In the genomic region with DNA sequence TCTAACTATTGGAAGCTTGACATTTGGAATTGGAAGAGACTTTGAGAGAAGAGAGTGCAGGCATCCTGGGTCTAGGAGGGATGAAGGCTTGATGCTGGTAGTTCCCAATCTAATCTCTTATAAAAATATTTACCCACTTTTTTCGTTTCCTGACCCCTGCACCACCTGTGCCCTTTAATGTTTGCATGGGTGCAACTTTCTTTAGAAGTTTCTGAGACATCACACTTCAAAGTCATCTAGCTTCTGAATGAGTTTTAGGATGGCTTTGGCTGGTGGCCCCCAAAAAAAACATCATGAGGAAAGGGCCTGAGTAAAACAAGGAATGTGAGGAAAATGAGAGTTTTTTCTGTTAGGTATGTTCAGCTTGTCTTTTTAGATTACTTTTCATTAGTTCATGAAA, we compare ENCODE assay signal across 1 cellular context.
TF ChIP-seq lines count a peak whose summit lies in the region.

No MANE protein-coding gene starts in this region.

TF ChIP-seq in HepG2, 621 proteins besides CTCF, POLR2A, EP300 and RAD21 (continued from another document):
- TF ChIP-seq, protein P1, sequence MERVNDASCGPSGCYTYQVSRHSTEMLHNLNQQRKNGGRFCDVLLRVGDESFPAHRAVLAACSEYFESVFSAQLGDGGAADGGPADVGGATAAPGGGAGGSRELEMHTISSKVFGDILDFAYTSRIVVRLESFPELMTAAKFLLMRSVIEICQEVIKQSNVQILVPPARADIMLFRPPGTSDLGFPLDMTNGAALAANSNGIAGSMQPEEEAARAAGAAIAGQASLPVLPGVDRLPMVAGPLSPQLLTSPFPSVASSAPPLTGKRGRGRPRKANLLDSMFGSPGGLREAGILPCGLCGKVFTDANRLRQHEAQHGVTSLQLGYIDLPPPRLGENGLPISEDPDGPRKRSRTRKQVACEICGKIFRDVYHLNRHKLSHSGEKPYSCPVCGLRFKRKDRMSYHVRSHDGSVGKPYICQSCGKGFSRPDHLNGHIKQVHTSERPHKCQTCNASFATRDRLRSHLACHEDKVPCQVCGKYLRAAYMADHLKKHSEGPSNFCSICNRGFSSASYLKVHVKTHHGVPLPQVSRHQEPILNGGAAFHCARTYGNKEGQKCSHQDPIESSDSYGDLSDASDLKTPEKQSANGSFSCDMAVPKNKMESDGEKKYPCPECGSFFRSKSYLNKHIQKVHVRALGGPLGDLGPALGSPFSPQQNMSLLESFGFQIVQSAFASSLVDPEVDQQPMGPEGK (CRISPR knock-in tag; IDR thresholded peaks at IDR 0.05) = peak; percentile 78
- TF ChIP-seq ZBTB37 (CRISPR knock-in tag; IDR thresholded peaks at IDR 0.05) = no peak
